In the genomic region with DNA sequence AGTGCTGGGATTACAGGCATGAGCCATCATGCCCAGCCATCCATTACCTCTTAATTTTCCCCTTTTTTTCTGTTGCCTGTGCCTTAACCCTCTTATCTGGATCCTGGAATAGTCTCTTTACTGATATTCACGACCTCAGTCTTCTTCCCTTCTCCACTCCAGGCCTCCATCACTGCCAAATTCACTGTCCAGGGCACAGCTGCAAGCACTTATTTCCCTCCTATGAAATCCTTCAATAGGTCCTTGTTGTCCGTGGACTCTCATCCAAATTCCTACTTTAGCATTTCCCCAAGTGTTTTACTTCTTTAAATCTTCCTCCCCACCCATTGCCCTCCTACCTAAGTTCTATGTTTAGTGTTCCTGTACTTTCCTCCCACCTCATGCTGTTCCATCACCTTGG, we compare ENCODE assay signal across 27 cellular contexts. TPM values are rescaled to one million over a fixed set of nuclear protein-coding genes. Genes with fewer than 3 reads are reported as not detected.
"Had no signal": no experiment of that assay in that cellular context is flagged by ENCODE, and none has a peak within 500 bp of the region (broad histone marks: within the 10 kb centered on the region; RNA-seq: fewer than 3 reads in every experiment).

No MANE protein-coding gene starts in this region.

- H3K27ac Mint-ChIP-seq: activated naive CD8-positive, alpha-beta T cell; activated T-cell treated with anti-CD3 and anti-CD28 coated beads, Interleukin-2, amount 50 U/mL, for 72 hours; natural killer cell had no signal

- H3K9me3 ChIP-seq: heart right ventricle, thoracic aorta, upper lobe of left lung had no signal

- DNase-seq: activated CD4-positive, alpha-beta T cell treated with anti-CD3 and anti-CD28 coated beads for 4 hours; activated CD4-positive, alpha-beta T cell treated with anti-CD3 and anti-CD28 coated beads, Interleukin-2, amount 50 U/mL, for 4 hours; activated naive CD4-positive, alpha-beta T cell; activated T-cell treated with anti-CD3 and anti-CD28 coated beads for 4 hours; activated T-cell treated with anti-CD3 and anti-CD28 coated beads, Interleukin-2, amount 50 U/mL, for 72 hours; amniotic stem cell; brain microvascular endothelial cell; caudate nucleus; foreskin melanocyte; heart right ventricle; kidney glomerular epithelial cell; left ventricle myocardium superior; midbrain; natural killer cell; right cardiac atrium; stimulated activated CD4-positive, alpha-beta T cell treated with anti-CD3 and anti-CD28 coated beads, Interleukin-12 subunit alpha, Interleukin-12 subunit beta, amount 100 ng/mL, for 4 hours; stimulated activated CD4-positive, alpha-beta T cell treated with anti-CD3 and anti-CD28 coated beads, Interleukin-4, amount 100 ng/mL, for 1 hour; stimulated activated naive CD8-positive, alpha-beta T cell treated with anti-CD3 and anti-CD28 coated beads, Interleukin-15, Interleukin-2, amounts not matched to agents 100 U/mL and 50 U/mL, for 24 hours; upper lobe of left lung had no signal

- H3K36me3 Mint-ChIP-seq: natural killer cell had no signal

- H3K9me3 Mint-ChIP-seq: activated T-cell treated with anti-CD3 and anti-CD28 coated beads, Interleukin-2, amount 50 U/mL, for 72 hours; natural killer cell had no signal

- H3K4me3 Mint-ChIP-seq: activated naive CD8-positive, alpha-beta T cell; activated T-cell treated with anti-CD3 and anti-CD28 coated beads, Interleukin-2, amount 50 U/mL, for 72 hours; natural killer cell had no signal

- H3K27me3 ChIP-seq: brain microvascular endothelial cell, heart right ventricle, upper lobe of left lung had no signal

- H3K27ac ChIP-seq: brain microvascular endothelial cell, thoracic aorta, VCaP had no signal

- ATAC-seq: activated T-cell treated with anti-CD3 and anti-CD28 coated beads, Interleukin-2, amount 50 U/mL, for 72 hours; esophagus mucosa; left ventricle myocardium superior; natural killer cell; right cardiac atrium; stimulated activated naive CD8-positive, alpha-beta T cell treated with anti-CD3 and anti-CD28 coated beads, Interleukin-15, Interleukin-2, amounts not matched to agents 100 U/mL and 50 U/mL, for 24 hours had no signal

- H3K4me3 ChIP-seq: heart right ventricle, thoracic aorta, upper lobe of left lung had no signal

- H3K36me3 ChIP-seq: brain microvascular endothelial cell, heart right ventricle, thoracic aorta, upper lobe of left lung had no signal

RNA-seq across cellular contexts. Expression of a gene that starts 35.5 kb away (rescaled TPM):
- total RNA-seq: activated T-cell treated with anti-CD3 and anti-CD28 coated beads, Interleukin-2, amount 50 U/mL, for 72 hours; chondrocyte; glomerular endothelial cell; pulmonary artery endothelial cell; T-helper 1 cell treated with Interleukin-12 subunit alpha and Interleukin-12 subunit beta and Interleukin-4 antibody, amounts not matched to agents 30 ng/mL and 1 ng/mL, for 36 hours had no signal
